In the genomic region with DNA sequence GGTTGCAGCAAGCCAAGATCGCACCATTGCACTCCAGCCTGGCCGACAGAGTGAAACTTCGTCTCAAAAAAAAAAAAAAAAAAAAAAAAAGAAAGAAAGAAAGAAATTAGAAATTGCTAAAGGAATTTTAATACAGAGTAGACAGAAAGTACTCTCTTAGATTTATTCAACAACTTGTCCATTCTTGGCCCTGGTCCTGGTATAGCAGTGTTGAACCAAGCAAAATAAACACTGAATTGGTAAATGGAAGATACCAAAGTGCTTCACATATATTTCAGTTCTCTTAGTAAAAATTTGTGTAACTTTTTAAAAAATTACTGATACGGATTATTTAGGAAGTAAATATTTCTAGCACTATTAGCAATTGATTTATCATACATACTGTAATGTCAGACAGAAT, we compare ENCODE assay signal across 29 cellular contexts.
"Had no signal": no experiment of that assay in that cellular context is flagged by ENCODE, and none has a peak within 500 bp of the region (broad histone marks: within the 10 kb centered on the region; RNA-seq: fewer than 3 reads in every experiment).

No MANE protein-coding gene starts in this region.

- H3K4me3 ChIP-seq: neural progenitor cell, ovary, psoas muscle, skin epidermis, smooth muscle cell, spleen, suprapubic skin, testis, tibial artery, transverse colon, vagina had no signal

- H3K9me3 ChIP-seq: ovary, psoas muscle, spleen, suprapubic skin, testis, tibial artery, transverse colon, vagina had no signal

- H2AFZ ChIP-seq: neural progenitor cell, parathyroid adenoma had no signal

- H3K27ac ChIP-seq: neural progenitor cell, ovary, parathyroid adenoma, psoas muscle, skin epidermis, spleen, suprapubic skin, testis, tibial artery, transverse colon, vagina had no signal

- H3K9ac ChIP-seq: neural progenitor cell, parathyroid adenoma had no signal

- FAIRE-seq: urothelium cell line had no signal

- H3K4me2 ChIP-seq: neural progenitor cell, smooth muscle cell had no signal

- H3K79me2 ChIP-seq: parathyroid adenoma had no signal

- H3K4me1 ChIP-seq: parathyroid adenoma, psoas muscle, spleen, suprapubic skin, testis, transverse colon, vagina had no signal

- H3K36me3 ChIP-seq: neural progenitor cell, ovary, spleen, suprapubic skin, tibial artery, transverse colon, vagina had no signal

- DNase-seq: naive thymus-derived CD4-positive, alpha-beta T cell; natural killer cell; occipital lobe; ovary; posterior cingulate gyrus; psoas muscle; right cardiac atrium; spleen; stimulated activated CD4-positive, alpha-beta T cell treated with anti-CD3 and anti-CD28 coated beads, Interleukin-12 subunit alpha, Interleukin-12 subunit beta, amount 100 ng/mL, for 4 hours; stimulated activated CD4-positive, alpha-beta T cell treated with anti-CD3 and anti-CD28 coated beads, Interleukin-1b, Interleukin-23, amount 100 ng/mL, for 48 hours; stimulated activated CD4-positive, alpha-beta T cell treated with anti-CD3 and anti-CD28 coated beads, Interleukin-4, amount 100 ng/mL, for 1 hour; stimulated activated CD4-positive, alpha-beta T cell treated with anti-CD3 and anti-CD28 coated beads, Interleukin-4, amount 100 ng/mL, for 4 hours; stimulated activated CD8-positive, alpha-beta memory T cell treated with anti-CD3 and anti-CD28 coated beads, Interleukin-4, amount 100 ng/mL, for 48 hours; stimulated activated naive CD4-positive, alpha-beta T cell; stimulated activated naive CD8-positive, alpha-beta T cell treated with anti-CD3 and anti-CD28 coated beads, Interleukin-15, amount 100 ng/mL, for 72 hours; stimulated activated naive CD8-positive, alpha-beta T cell treated with anti-CD3 and anti-CD28 coated beads, Interleukin-15, Interleukin-2, amounts not matched to agents 100 U/mL and 50 U/mL, for 24 hours; substantia nigra; testis; tibial artery; transverse colon had no signal

- H3K27me3 ChIP-seq: neural progenitor cell, ovary, spleen, suprapubic skin, testis, tibial artery, transverse colon, vagina had no signal

- ATAC-seq: naive thymus-derived CD4-positive, alpha-beta T cell; natural killer cell; psoas muscle; right cardiac atrium; sciatic nerve; stimulated activated memory B cell treated with anti-CD40 and anti-IgM and Interleukin-4, amounts not matched to agents 10 μg/mL and 1 μg/mL and 100 μg/mL, for 72 hours; stimulated activated naive CD8-positive, alpha-beta T cell treated with anti-CD3 and anti-CD28 coated beads, Interleukin-15, amount 100 ng/mL, for 72 hours; stimulated activated naive CD8-positive, alpha-beta T cell treated with anti-CD3 and anti-CD28 coated beads, Interleukin-15, Interleukin-2, amounts not matched to agents 100 U/mL and 50 U/mL, for 24 hours had no signal
